In the genomic region with DNA sequence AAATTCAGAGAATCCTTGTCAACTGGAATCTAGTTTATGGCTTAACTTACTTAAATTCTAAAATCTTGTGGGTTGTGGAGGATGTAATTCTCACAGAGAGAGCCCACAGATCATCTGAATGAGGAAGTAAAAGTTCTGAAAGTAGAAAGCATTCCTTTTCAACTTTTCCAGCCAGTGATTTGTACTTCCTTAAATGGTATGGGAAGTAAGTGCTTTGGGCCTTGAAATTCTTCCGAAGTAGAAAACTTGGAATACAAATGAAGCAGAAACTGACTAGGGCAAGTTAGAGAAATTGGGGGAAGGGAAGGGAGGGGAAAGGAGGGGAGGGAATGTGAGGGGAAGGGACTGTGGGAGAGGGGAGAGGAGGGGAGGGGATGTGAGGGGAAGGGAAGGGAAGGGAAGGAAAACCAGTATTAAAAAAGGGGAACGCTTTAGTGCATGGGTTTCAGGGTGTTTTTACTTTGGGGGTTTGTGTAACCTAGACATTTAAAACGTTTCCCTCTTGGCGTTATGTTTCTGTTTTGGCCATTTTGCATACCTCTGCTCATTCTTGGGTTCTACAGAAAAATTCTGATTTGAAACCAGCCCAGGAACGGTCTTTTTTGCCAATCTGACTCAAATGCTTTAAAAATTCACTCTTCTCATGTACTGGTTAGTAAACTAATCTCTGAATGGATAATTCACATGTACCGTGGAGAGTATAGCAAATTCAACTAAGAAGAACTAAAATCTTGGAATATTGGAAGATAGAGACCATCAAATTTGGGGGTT, we compare ENCODE assay signal across 9 cellular contexts. TPM values are rescaled to one million over a fixed set of nuclear protein-coding genes. Genes with fewer than 3 reads are reported as not detected.
DNase-seq lines count a peak whose midpoint lies in the region; ATAC-seq and TF ChIP-seq lines count a peak whose summit lies in the region.
"Had no signal": no experiment of that assay in that cellular context is flagged by ENCODE, and none has a peak within 500 bp of the region (broad histone marks: within the 10 kb centered on the region; RNA-seq: fewer than 3 reads in every experiment).

No MANE protein-coding gene starts in this region.

- H4K20me1 ChIP-seq in GM23248 (ENCODE audit: insufficient read depth), result no peaks in the 10 kb centered on the region

- H3K9me3 Mint-ChIP-seq in T-cell, result no peaks in the 10 kb centered on the region

- DNase-seq in GM23248, result peak; percentile 44
- DNase-seq in adipocyte (ENCODE audit: low read depth), result peak; percentile 77
- peak; percentile 76 for DNase-seq in kidney epithelial cell (ENCODE audit: low read depth)
- DNase-seq in stimulated activated CD4-positive, alpha-beta T cell treated with anti-CD3 and anti-CD28 coated beads, Interleukin-4, amount 100 ng/mL, for 1 hour, result no peak
- DNase-seq in putamen (ENCODE audit: low spot score), result no peak
- no peak for DNase-seq in T-cell
- DNase-seq: mammary epithelial cell had no signal

- no peaks in the 10 kb centered on the region for H3K9me3 ChIP-seq in GM23248 (ENCODE audit: low read depth)
- H3K9me3 ChIP-seq in adipocyte (ENCODE audit: control insufficient read depth, low read length), result no peaks in the 10 kb centered on the region

- H3K27me3 Mint-ChIP-seq in T-cell, result no peaks in the 10 kb centered on the region

- POLR2A ChIA-PET in T-cell (lab: Charles Lee), result no interaction called here

- ATAC-seq in T-cell (replicated peaks in 1 of 4) (no peak), GM18511 (IDR thresholded peaks at IDR 0.05; ENCODE audit: unreplicated experiment) (no peak)

- peaks cover 13% of the 10 kb centered on the region; the same call in 1 of the 2 replicates for H3K36me3 ChIP-seq in GM23248 (ENCODE audit: low read depth)
- peaks cover 37% of the 10 kb centered on the region for H3K36me3 ChIP-seq in adipocyte (ENCODE audit: control insufficient read depth, insufficient read depth, low read length, severe bottlenecking)
- peaks cover 2% of the 10 kb centered on the region for H3K36me3 ChIP-seq in kidney epithelial cell (ENCODE audit: control insufficient read depth, insufficient read depth, low read length)

- H3K79me2 ChIP-seq in GM23248 (ENCODE audit: insufficient read depth), result 0 out of 2 replicates have a peak, but pooled peaks cover 3% of the 10 kb centered on the region

- H3K27me3 ChIP-seq in GM23248 (replicated peaks; ENCODE audit: insufficient read depth) (no peaks in the 10 kb centered on the region), adipocyte (replicated peaks; ENCODE audit: control insufficient read depth, insufficient read depth, low read length) (no peaks in the 10 kb centered on the region), kidney epithelial cell (ENCODE audit: control insufficient read depth, insufficient read depth, low read length) (no peaks in the 10 kb centered on the region)

- H3K4me3 Mint-ChIP-seq in T-cell, result no peak overlapping the region

- CTCF ChIA-PET in T-cell (lab: Charles Lee), result no interaction called here

- H3K4me3 ChIP-seq in GM23248 (no peak overlapping the region), adipocyte (ENCODE audit: low read length) (peak overlapping the region; percentile 29), kidney epithelial cell (ENCODE audit: low read depth, low read length) (no peak overlapping the region), skin epidermis (no peak overlapping the region)

- H3K4me1 Mint-ChIP-seq in T-cell, result peaks cover 14 to 27% (median 17%) of the 10 kb centered on the region in 3 donors

- peak overlapping the region; percentile 21; the same call in 1 of the 2 replicates for H3K27ac ChIP-seq in GM23248
- peak overlapping the region in 18 of 21 experiments; percentile 1 to 74 (median 47) for H3K27ac ChIP-seq in skin epidermis

- in situ Hi-C loops in GM23248 (cut with MboI), result no loop called here

- no peak overlapping the region for H3K27ac Mint-ChIP-seq in T-cell

- H3K4me2 ChIP-seq in GM23248 (ENCODE audit: unreplicated experiment), result peak overlapping the region; percentile 29

- peak overlapping the region; percentile 11; the same call in 1 of the 2 replicates for H2AFZ ChIP-seq in GM23248

- peaks cover 59% of the 10 kb centered on the region for H3F3A ChIP-seq in GM23248 (ENCODE audit: insufficient read depth)

- peaks cover 21% of the 10 kb centered on the region for H3K36me3 Mint-ChIP-seq in T-cell

- H3K4me1 ChIP-seq in GM23248 (ENCODE audit: insufficient read depth) (peaks cover 50% of the 10 kb centered on the region), adipocyte (ENCODE audit: control insufficient read depth, insufficient read depth, low read length) (peaks cover 40% of the 10 kb centered on the region)

- no peaks in the 10 kb centered on the region for H3K9me2 ChIP-seq in GM23248 (ENCODE audit: insufficient read depth)

- no peak for TF ChIP-seq CTCF in kidney epithelial cell (IDR thresholded peaks at IDR 0.05; ENCODE audit: insufficient read depth, low read length, poor library complexity, severe bottlenecking)

- 30 to 40% methylated on average over 5 to 6 of the region's 6 CpGs for WGBS in GM23248 (ENCODE audit: low coverage in 1 of 2, low lambda C conversion rate in 2 of 2, missing lambda C conversion rate in 2 of 2), 2 experiments

- H3K9ac ChIP-seq in GM23248 (peak overlapping the region; percentile 0; the same call in 1 of the 2 replicates), adipocyte (ENCODE audit: low read length) (peak overlapping the region; percentile 66)

RNA-seq across cellular contexts. Expression of a gene that starts 15.5 kb away (rescaled TPM):
- total RNA-seq in GM23248 (2014; rRNA removed; shearing (Covaris generic)), result 24.5 and 30.4 TPM in 2 replicates
- 6.0 and 13.2 TPM in 2 replicates for polyA plus RNA-seq in GM23248 (2016; fragmentation: Nextera tagmentation; extraction: Ambion mirVana)
- 9.0 and 28.8 TPM in 2 replicates for total RNA-seq in kidney epithelial cell
- total RNA-seq in T-cell, result 10 to 100 TPM; 13.2 to 23.1 (median 17.3) TPM

RNA-seq across cellular contexts. Expression of a gene that starts 39.1 kb away (rescaled TPM):
- total RNA-seq in GM23248 (2014; rRNA removed; shearing (Covaris generic)), result 17.8 and 19.1 TPM in 2 replicates
- polyA plus RNA-seq in GM23248 (2016; fragmentation: Nextera tagmentation; extraction: Ambion mirVana), result 54.8 and 55.8 TPM in 2 replicates
- total RNA-seq in kidney epithelial cell (32.3 and 32.8 TPM in 2 replicates), T-cell (10 to 100 TPM; 30.3 to 42.5 (median 37.8) TPM)

RNA-seq across cellular contexts. Expression of a gene that starts 39.1 kb away (rescaled TPM):
- 58.0 and 69.9 TPM in 2 replicates for total RNA-seq in GM23248 (2014; rRNA removed; shearing (Covaris generic))
- polyA plus RNA-seq in GM23248 (2016; fragmentation: Nextera tagmentation; extraction: Ambion mirVana), result 56.7 and 57.7 TPM in 2 replicates
- total RNA-seq in kidney epithelial cell, result 136 and 145 TPM in 2 replicates
- total RNA-seq in T-cell, result 100 to 1,000 TPM in 3 of 5 donors, 10 to 100 TPM in 2; 64.8 to 138 (median 124) TPM

Comparison
In these comparisons a context has a peak if more than half of its experiments do, and no peak if none do; other contexts are left out.
1. DNase-seq: peak in GM23248 (single experiment), adipocyte (single experiment) and kidney epithelial cell (single experiment); none in stimulated activated CD4-positive, alpha-beta T cell treated with anti-CD3 and anti-CD28 coated beads, Interleukin-4, amount 100 ng/mL, for 1 hour (single experiment), putamen (single experiment) and T-cell (0 of 34).